ENCODE assay signal across 18 cellular contexts in genomic region chrX:150088766-150089518, GRCh38.
"Had no signal": no experiment of that assay in that cellular context is flagged by ENCODE, and none has a peak within 500 bp of the region (broad histone marks: within the 10 kb centered on the region; RNA-seq: fewer than 3 reads in every experiment).

No MANE protein-coding gene starts in this region.

- H3K36me3 Mint-ChIP-seq: activated naive CD4-positive, alpha-beta T cell treated with anti-CD3 and anti-CD28 coated beads, Interleukin-2, amount 50 U/mL, for 24 hours; naive thymus-derived CD8-positive, alpha-beta T cell; neural progenitor cell had no signal

- H3K9ac ChIP-seq: neural progenitor cell had no signal

- H3K9me3 ChIP-seq: colonic mucosa, left lung, upper lobe of left lung had no signal

- H3K9me3 Mint-ChIP-seq: activated naive CD4-positive, alpha-beta T cell treated with anti-CD3 and anti-CD28 coated beads, Interleukin-2, amount 50 U/mL, for 24 hours; central memory CD8-positive, alpha-beta T cell; naive thymus-derived CD8-positive, alpha-beta T cell had no signal

- H3K27me3 Mint-ChIP-seq: activated naive CD4-positive, alpha-beta T cell treated with anti-CD3 and anti-CD28 coated beads, Interleukin-2, amount 50 U/mL, for 24 hours; central memory CD8-positive, alpha-beta T cell; naive thymus-derived CD8-positive, alpha-beta T cell; progenitor cell of endocrine pancreas had no signal

- H3K27me3 ChIP-seq: brain microvascular endothelial cell, colonic mucosa, left lung, neural progenitor cell, upper lobe of left lung had no signal

- ATAC-seq: left lung; naive thymus-derived CD8-positive, alpha-beta T cell had no signal

- H3K27ac ChIP-seq: brain microvascular endothelial cell, colonic mucosa, left lung, neural progenitor cell, upper lobe of left lung had no signal

- H3K4me1 Mint-ChIP-seq: activated naive CD4-positive, alpha-beta T cell treated with anti-CD3 and anti-CD28 coated beads, Interleukin-2, amount 50 U/mL, for 24 hours; central memory CD8-positive, alpha-beta T cell; endodermal cell; naive thymus-derived CD8-positive, alpha-beta T cell had no signal

- H2AFZ ChIP-seq: neural progenitor cell had no signal

- DNase-seq: activated gamma-delta T cell treated with Interleukin-2 at 50 U/mL for 16 hours; activated T-cell treated with anti-CD3 and anti-CD28 coated beads, Interleukin-2, amount 50 U/mL, for 1 hour; aorta; brain microvascular endothelial cell; colonic mucosa; endodermal cell; kidney glomerular epithelial cell; left lung; naive thymus-derived CD8-positive, alpha-beta T cell; stimulated activated CD4-positive, alpha-beta T cell treated with anti-CD3 and anti-CD28 coated beads, Interleukin-4, amount 100 ng/mL, for 24 hours; stimulated activated naive CD4-positive, alpha-beta T cell treated with Interleukin-2 at 50 U/mL for 16 hours; T-helper 1 cell; upper lobe of left lung had no signal

- H3K4me2 ChIP-seq: neural progenitor cell had no signal

- H3K4me1 ChIP-seq: colonic mucosa, left lung, neural progenitor cell, upper lobe of left lung had no signal

- H3K27ac Mint-ChIP-seq: activated naive CD4-positive, alpha-beta T cell treated with anti-CD3 and anti-CD28 coated beads, Interleukin-2, amount 50 U/mL, for 24 hours; endodermal cell; naive thymus-derived CD8-positive, alpha-beta T cell; neural progenitor cell; progenitor cell of endocrine pancreas had no signal

- H3K4me3 Mint-ChIP-seq: activated naive CD4-positive, alpha-beta T cell treated with anti-CD3 and anti-CD28 coated beads, Interleukin-2, amount 50 U/mL, for 24 hours; central memory CD8-positive, alpha-beta T cell; endodermal cell; naive thymus-derived CD8-positive, alpha-beta T cell; neural progenitor cell had no signal

- H3K4me3 ChIP-seq: colonic mucosa, left lung, lung, neural progenitor cell, upper lobe of left lung had no signal

- H3K36me3 ChIP-seq: brain microvascular endothelial cell, colonic mucosa, left lung, neural progenitor cell, upper lobe of left lung had no signal
